16 cellular contexts compared by ENCODE assay signal in the genomic region with DNA sequence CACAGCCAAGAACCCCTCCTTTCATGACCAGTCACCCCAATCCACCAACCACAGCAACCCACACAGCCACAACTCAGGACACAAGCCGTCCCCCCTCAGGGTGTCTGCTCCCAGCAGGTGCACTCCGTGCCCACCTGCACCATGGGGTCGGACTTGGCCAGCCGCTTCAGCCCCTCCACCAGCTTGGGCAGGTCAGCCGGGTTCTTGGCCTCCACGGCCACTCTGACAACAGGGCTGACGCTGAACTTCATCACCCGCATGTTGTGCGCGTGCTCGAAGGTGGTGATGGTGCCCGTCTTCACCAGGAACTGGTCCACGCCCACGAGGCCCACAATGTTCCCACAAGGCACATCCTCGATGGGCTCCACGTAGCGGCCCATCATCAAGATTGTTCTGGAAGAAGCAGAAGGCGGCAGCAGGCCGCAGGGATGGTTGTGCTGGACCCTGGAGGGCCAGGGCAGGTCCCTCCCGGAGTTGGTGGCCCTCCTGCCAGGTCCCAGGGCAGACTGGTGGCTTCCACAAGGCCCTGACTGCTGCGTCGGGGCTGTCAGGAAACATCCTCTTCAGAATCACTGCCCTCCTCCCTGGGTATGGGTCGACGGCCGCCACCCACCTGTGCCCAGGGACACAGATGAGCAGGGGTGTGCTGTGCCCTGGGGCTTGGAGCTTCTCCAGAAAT. TPM values are rescaled to one million over a fixed set of nuclear protein-coding genes. Genes with fewer than 3 reads are reported as not detected.
DNase-seq lines count a peak whose midpoint lies in the region; ATAC-seq and TF ChIP-seq lines count a peak whose summit lies in the region.
"Had no signal": no experiment of that assay in that cellular context is flagged by ENCODE, and none has a peak within 500 bp of the region (broad histone marks: within the 10 kb centered on the region; RNA-seq: fewer than 3 reads in every experiment).

No MANE protein-coding gene starts in this region.

- no peak overlapping the region for H3K14ac ChIP-seq in trophoblast cell (ENCODE audit: low read length)

- H4K91ac ChIP-seq in trophoblast cell (ENCODE audit: low read depth, low read length), result no peak overlapping the region

- DNase-seq in activated CD8-positive, alpha-beta memory T cell treated with anti-CD3 and anti-CD28 coated beads, Interleukin-2, amount 50 U/mL, for 48 hours, result peak; percentile 67
- no peak for DNase-seq in activated CD8-positive, alpha-beta memory T cell treated with anti-CD3 and anti-CD28 coated beads, Interleukin-2, amount 10 ng/mL, durations not matched to agents 7 days and 5 days
- DNase-seq in central memory CD8-positive, alpha-beta T cell (ENCODE audit: low spot score in 2 of 2), result no peak
- DNase-seq in trophoblast cell, result no peak
- no peak for DNase-seq in foreskin melanocyte
- no peak for DNase-seq in hypothalamus (lab: John Stamatoyannopoulos, UW)
- DNase-seq in lower lobe of right lung, result no peak
- DNase-seq: activated CD4-positive, alpha-beta memory T cell treated with anti-CD3 and anti-CD28 coated beads, Interleukin-2, amount 10 ng/mL, durations not matched to agents 7 days and 5 days; mesenchymal stem cell; NCI-H2029 treated with DMSO at 0.1 percent for 48 hours; RPMI8226; T1000; tibial artery had no signal

- H2BK120ac ChIP-seq in trophoblast cell (ENCODE audit: insufficient read depth, low read length, poor library complexity), result no peak overlapping the region

- H3K4me1 Mint-ChIP-seq in activated CD8-positive, alpha-beta memory T cell treated with anti-CD3 and anti-CD28 coated beads, Interleukin-2, amount 10 ng/mL, durations not matched to agents 7 days and 5 days, result peaks cover 46% of the 10 kb centered on the region
- H3K4me1 Mint-ChIP-seq in central memory CD8-positive, alpha-beta T cell, result peaks cover 30% of the 10 kb centered on the region

- no peak overlapping the region for H2AFZ ChIP-seq in trophoblast cell (ENCODE audit: insufficient read depth, low read length, poor library complexity)

- no peak overlapping the region for H3K9ac ChIP-seq in HUES64 (ENCODE audit: low read depth, low read length)
- H3K9ac ChIP-seq in trophoblast cell (ENCODE audit: low read length), result no peak overlapping the region

- no peaks in the 10 kb centered on the region for H3K9me3 Mint-ChIP-seq in activated CD8-positive, alpha-beta memory T cell treated with anti-CD3 and anti-CD28 coated beads, Interleukin-2, amount 10 ng/mL, durations not matched to agents 7 days and 5 days (ENCODE audit: low read depth)
- H3K9me3 Mint-ChIP-seq in central memory CD8-positive, alpha-beta T cell, result no peaks in the 10 kb centered on the region
- H3K9me3 Mint-ChIP-seq: activated CD4-positive, alpha-beta memory T cell treated with anti-CD3 and anti-CD28 coated beads, Interleukin-2, amount 10 ng/mL, durations not matched to agents 7 days and 5 days; dendritic cell treated with granulocyte-macrophage colony-stimulating factor and Interleukin-4, amounts not matched to agents 40 ng/mL and 50 ng/mL, for 4 days had no signal

- WGBS in HUES64, result 96% methylated on average over 25 of the region's 25 CpGs
- WGBS in trophoblast cell (ENCODE audit: extremely low coverage, insufficient coverage, insufficient read length), result no CpG with 5 or more reads among the region's 25 CpGs

- no peak overlapping the region for H4K12ac ChIP-seq in trophoblast cell (ENCODE audit: low read depth, low read length)

- peaks cover 3% of the 10 kb centered on the region for H3K79me1 ChIP-seq in trophoblast cell (ENCODE audit: low read length)

- no peak overlapping the region for H3K27ac Mint-ChIP-seq in activated CD8-positive, alpha-beta memory T cell treated with anti-CD3 and anti-CD28 coated beads, Interleukin-2, amount 10 ng/mL, durations not matched to agents 7 days and 5 days
- no peak overlapping the region for H3K27ac Mint-ChIP-seq in central memory CD8-positive, alpha-beta T cell (ENCODE audit: low read depth)
- H3K27ac Mint-ChIP-seq: activated CD4-positive, alpha-beta memory T cell treated with anti-CD3 and anti-CD28 coated beads, Interleukin-2, amount 10 ng/mL, durations not matched to agents 7 days and 5 days; dendritic cell treated with granulocyte-macrophage colony-stimulating factor and Interleukin-4, amounts not matched to agents 40 ng/mL and 50 ng/mL, for 4 days had no signal

- H3K23ac ChIP-seq in trophoblast cell (ENCODE audit: low read length), result no peak overlapping the region

- CTCF ChIA-PET in activated CD8-positive, alpha-beta memory T cell treated with anti-CD3 and anti-CD28 coated beads, Interleukin-2, amount 10 ng/mL, durations not matched to agents 7 days and 5 days (lab: Charles Lee), result interaction anchor here (0.6 to 1.0 kb wide), 2 partner anchors 185 to 227 kb away, joined by 3 read pairs; no protein-coding TSS in a partner anchor

- no peak for ATAC-seq in activated CD8-positive, alpha-beta memory T cell treated with anti-CD3 and anti-CD28 coated beads, Interleukin-2, amount 10 ng/mL, durations not matched to agents 7 days and 5 days
- no peak for ATAC-seq in central memory CD8-positive, alpha-beta T cell (replicated peaks; ENCODE audit: extremely low read depth, poor library complexity, severe bottlenecking)
- no peak for ATAC-seq in lower lobe of right lung

- H3K27ac ChIP-seq in HUES64 (ENCODE audit: low read depth, low read length) (peak overlapping the region; percentile 10; the same call in 1 of the 2 replicates), trophoblast cell (ENCODE audit: low read depth, low read length) (no peak overlapping the region), lower lobe of right lung (no peak overlapping the region)
- H3K27ac ChIP-seq: tibial artery had no signal

- no peaks in the 10 kb centered on the region for H3K27me3 Mint-ChIP-seq in activated CD8-positive, alpha-beta memory T cell treated with anti-CD3 and anti-CD28 coated beads, Interleukin-2, amount 10 ng/mL, durations not matched to agents 7 days and 5 days
- H3K27me3 Mint-ChIP-seq in central memory CD8-positive, alpha-beta T cell, result no peaks in the 10 kb centered on the region
- H3K27me3 Mint-ChIP-seq: activated CD4-positive, alpha-beta memory T cell treated with anti-CD3 and anti-CD28 coated beads, Interleukin-2, amount 10 ng/mL, durations not matched to agents 7 days and 5 days; dendritic cell treated with granulocyte-macrophage colony-stimulating factor and Interleukin-4, amounts not matched to agents 40 ng/mL and 50 ng/mL, for 4 days had no signal

- H2BK5ac ChIP-seq in trophoblast cell (ENCODE audit: low read depth, low read length, poor library complexity), result no peak overlapping the region

- no peak overlapping the region for H3K4me3 Mint-ChIP-seq in activated CD8-positive, alpha-beta memory T cell treated with anti-CD3 and anti-CD28 coated beads, Interleukin-2, amount 10 ng/mL, durations not matched to agents 7 days and 5 days
- H3K4me3 Mint-ChIP-seq in central memory CD8-positive, alpha-beta T cell, result peak overlapping the region; percentile 23
- H3K4me3 Mint-ChIP-seq: activated CD4-positive, alpha-beta memory T cell treated with anti-CD3 and anti-CD28 coated beads, Interleukin-2, amount 10 ng/mL, durations not matched to agents 7 days and 5 days; dendritic cell treated with granulocyte-macrophage colony-stimulating factor and Interleukin-4, amounts not matched to agents 40 ng/mL and 50 ng/mL, for 4 days had no signal

- H2AK5ac ChIP-seq in trophoblast cell (ENCODE audit: low read length), result no peak overlapping the region

- H3K4ac ChIP-seq in trophoblast cell (ENCODE audit: low read depth, low read length), result peak overlapping the region; percentile 59

- H3K27me3 ChIP-seq in HUES64 (ENCODE audit: insufficient read depth, low read length) (no peaks in the 10 kb centered on the region), trophoblast cell (ENCODE audit: insufficient read depth, low read length) (no peaks in the 10 kb centered on the region), lower lobe of right lung (ENCODE audit: low read depth) (no peaks in the 10 kb centered on the region)
- H3K27me3 ChIP-seq: tibial artery had no signal

- H3K18ac ChIP-seq in trophoblast cell (ENCODE audit: low read length), result no peak overlapping the region

- no peak overlapping the region for H4K8ac ChIP-seq in trophoblast cell (ENCODE audit: low read depth, low read length)

- intact Hi-C loops in lower lobe of right lung (cut with DNase I), result no loop called here

- H3K4me3 ChIP-seq in HUES64 (ENCODE audit: low read length) (no peak overlapping the region), trophoblast cell (ENCODE audit: low read depth, low read length) (no peak overlapping the region), lower lobe of right lung (no peak overlapping the region)
- H3K4me3 ChIP-seq: tibial artery had no signal

- H3K9me3 ChIP-seq in HUES64 (ENCODE audit: insufficient read depth, low read depth, low read length) (no peaks in the 10 kb centered on the region), trophoblast cell (ENCODE audit: insufficient read depth, low read depth, low read length) (peaks cover 16% of the 10 kb centered on the region), lower lobe of right lung (no peaks in the 10 kb centered on the region)
- H3K9me3 ChIP-seq: tibial artery had no signal

- no peak overlapping the region for H3K4me2 ChIP-seq in trophoblast cell (ENCODE audit: low read length)

- no peak for TF ChIP-seq CTCF in lower lobe of right lung (IDR thresholded peaks at IDR 0.05)

- H3K36me3 Mint-ChIP-seq in activated CD8-positive, alpha-beta memory T cell treated with anti-CD3 and anti-CD28 coated beads, Interleukin-2, amount 10 ng/mL, durations not matched to agents 7 days and 5 days, result peaks cover 79% of the 10 kb centered on the region
- H3K36me3 Mint-ChIP-seq in central memory CD8-positive, alpha-beta T cell (ENCODE audit: insufficient read depth), result peaks cover 94% of the 10 kb centered on the region

- peaks cover 28% of the 10 kb centered on the region for H3K79me2 ChIP-seq in trophoblast cell (ENCODE audit: control insufficient read depth, insufficient read depth, low read length, poor library complexity)

- no peak overlapping the region for H2BK12ac ChIP-seq in trophoblast cell (ENCODE audit: low read length)

- H3K36me3 ChIP-seq in HUES64 (ENCODE audit: insufficient read depth, low read length) (peaks cover 99% of the 10 kb centered on the region), trophoblast cell (ENCODE audit: control insufficient read depth in 1 of 2, insufficient read depth in 2 of 2, low read length in 2 of 2) (peaks cover 93% of the 10 kb centered on the region in 2 experiments), lower lobe of right lung (peaks cover 96% of the 10 kb centered on the region)

- H3K4me1 ChIP-seq in HUES64 (ENCODE audit: insufficient read depth, low read length) (peaks cover 7% of the 10 kb centered on the region; the same call in 1 of the 2 replicates), trophoblast cell (ENCODE audit: control insufficient read depth in 1 of 2, insufficient read depth in 2 of 2, low read length in 2 of 2) (peaks cover 6 to 12% of the 10 kb centered on the region in 2 experiments), lower lobe of right lung (peaks cover 23% of the 10 kb centered on the region)

RNA-seq across cellular contexts. Expression of gene EEF2, which starts 5.5 kb away (rescaled TPM):
- 1,000 to 10,000 TPM; 1,382 to 1,952 TPM for total RNA-seq in activated CD8-positive, alpha-beta memory T cell treated with anti-CD3 and anti-CD28 coated beads, Interleukin-2, amount 10 ng/mL, durations not matched to agents 7 days and 5 days
- polyA plus RNA-seq in HUES64 (2013, experiment 1 of 2), result 1,689 TPM
- 1,793 TPM for polyA plus RNA-seq in HUES64 (2013, experiment 2 of 2)
- polyA plus RNA-seq in trophoblast cell (2013), result 1,711 and 1,770 TPM in 2 replicates
- total RNA-seq in lower lobe of right lung, result 1,984 TPM

RNA-seq across cellular contexts. Expression of gene DAPK3, which starts 8.9 kb away (rescaled TPM):
- total RNA-seq in activated CD8-positive, alpha-beta memory T cell treated with anti-CD3 and anti-CD28 coated beads, Interleukin-2, amount 10 ng/mL, durations not matched to agents 7 days and 5 days, result 10 to 100 TPM; 49.3 to 53.0 TPM
- 42.6 TPM for polyA plus RNA-seq in HUES64 (2013, experiment 1 of 2)
- 41.9 TPM for polyA plus RNA-seq in HUES64 (2013, experiment 2 of 2)
- polyA plus RNA-seq in trophoblast cell (2013), result 151 and 155 TPM in 2 replicates
- total RNA-seq in lower lobe of right lung, result 50.5 TPM

RNA-seq across cellular contexts. Expression of gene PIAS4, which starts 27.7 kb away (rescaled TPM):
- 10 to 100 TPM; 34.0 to 39.4 TPM for total RNA-seq in activated CD8-positive, alpha-beta memory T cell treated with anti-CD3 and anti-CD28 coated beads, Interleukin-2, amount 10 ng/mL, durations not matched to agents 7 days and 5 days
- 26.4 TPM for polyA plus RNA-seq in HUES64 (2013, experiment 1 of 2)
- 23.3 TPM for polyA plus RNA-seq in HUES64 (2013, experiment 2 of 2)
- 73.6 and 81.3 TPM in 2 replicates for polyA plus RNA-seq in trophoblast cell (2013)
- total RNA-seq in lower lobe of right lung, result 27.6 TPM

RNA-seq across cellular contexts. Expression of gene NMRK2, which starts 46.9 kb away (rescaled TPM):
- not detected for total RNA-seq in activated CD8-positive, alpha-beta memory T cell treated with anti-CD3 and anti-CD28 coated beads, Interleukin-2, amount 10 ng/mL, durations not matched to agents 7 days and 5 days
- polyA plus RNA-seq in HUES64 (2013, experiment 1 of 2), result 40.9 TPM
- polyA plus RNA-seq in HUES64 (2013, experiment 2 of 2), result 38.4 TPM
- 4.5 and 5.6 TPM in 2 replicates for polyA plus RNA-seq in trophoblast cell (2013)
- not detected for total RNA-seq in lower lobe of right lung
- total RNA-seq: A673; activated CD4-positive, alpha-beta memory T cell treated with anti-CD3 and anti-CD28 coated beads, Interleukin-2, amount 10 ng/mL, durations not matched to agents 7 days and 5 days had no signal
